In genomic region chr10:102368072-102368471, GRCh38 we compare ENCODE assay signal across 1 cellular context.
TF ChIP-seq lines count a peak whose summit lies in the region.

No MANE protein-coding gene starts in this region.

TF ChIP-seq in IMR-90, 13 proteins besides CTCF, POLR2A, EP300 and RAD21:
- TF ChIP-seq FOS (IDR thresholded peaks at IDR 0.05; ENCODE audit: low read depth, low read length) (no peak), BHLHE40 (IDR thresholded peaks at IDR 0.05; ENCODE audit: low read depth, low read length) (no peak), RCOR1 (IDR thresholded peaks at IDR 0.05; ENCODE audit: insufficient replicate concordance, low read length) (no peak), MXI1 (IDR thresholded peaks at IDR 0.05; ENCODE audit: borderline replicate concordance, low read depth, low read length) (no peak), SMC3 (IDR thresholded peaks at IDR 0.05; ENCODE audit: low read depth, low read length) (no peak), CHD1 (IDR thresholded peaks at IDR 0.05; ENCODE audit: low read depth, low read length) (no peak), CEBPB (IDR thresholded peaks at IDR 0.05; ENCODE audit: low read depth, low read length) (no peak), MAFK (IDR thresholded peaks at IDR 0.05; ENCODE audit: low read depth, low read length) (no peak), ELK1 (IDR thresholded peaks at IDR 0.05; ENCODE audit: borderline replicate concordance, low read depth, low read length) (no peak), MAZ (IDR thresholded peaks at IDR 0.05; ENCODE audit: borderline replicate concordance, low read depth, low read length) (no peak), NFE2L2 (IDR thresholded peaks at IDR 0.05; ENCODE audit: low read depth, low read length) (no peak), RFX5 (IDR thresholded peaks at IDR 0.05; ENCODE audit: low read depth, low read length) (no peak), USF2 (IDR thresholded peaks at IDR 0.05; ENCODE audit: low read depth, low read length) (no peak)
